1 cellular context compared by ENCODE assay signal in genomic region chr9:35746583-35746982, GRCh38.
TF ChIP-seq lines count a peak whose summit lies in the region.

No MANE protein-coding gene starts in this region.

TF ChIP-seq in HepG2, 621 proteins besides CTCF, POLR2A, EP300 and RAD21:
- peak; percentile 61 for TF ChIP-seq HNF4A (CRISPR knock-in tag; IDR thresholded peaks at IDR 0.05)
- no peak for TF ChIP-seq ZNF530 (CRISPR knock-in tag; IDR thresholded peaks at IDR 0.05; ENCODE audit: low read depth)
- TF ChIP-seq PRDM4 (CRISPR knock-in tag; IDR thresholded peaks at IDR 0.05; ENCODE audit: borderline replicate concordance), result no peak
- peak; percentile 44; the same call in 1 of the 2 replicates for TF ChIP-seq HDAC2 (CRISPR knock-in tag; IDR thresholded peaks at IDR 0.05)
- peak; percentile 89 for TF ChIP-seq SOX5 (CRISPR knock-in tag; IDR thresholded peaks at IDR 0.05; ENCODE audit: borderline replicate concordance)
- 0 out of 2 replicates have a peak, but pooled peaks have one; percentile 21 for TF ChIP-seq YEATS4 (CRISPR knock-in tag; IDR thresholded peaks at IDR 0.05; ENCODE audit: borderline replicate concordance)
- no peak for TF ChIP-seq ZNF558 (CRISPR knock-in tag; IDR thresholded peaks at IDR 0.05; ENCODE audit: borderline replicate concordance)
- no peak for TF ChIP-seq SOX6 (IDR thresholded peaks at IDR 0.05)
- peak; percentile 85; the same call in 1 of the 2 replicates for TF ChIP-seq SOX6 (CRISPR knock-in tag; IDR thresholded peaks at IDR 0.05)
- TF ChIP-seq MED8 (CRISPR knock-in tag; IDR thresholded peaks at IDR 0.05; ENCODE audit: insufficient replicate concordance), result no peak
- TF ChIP-seq SOX13 (IDR thresholded peaks at IDR 0.05), result peak; percentile 68; the same call in 1 of the 2 replicates
- peak in 1 of 2 experiments; percentile 91; a peak in 2 of 4 replicates for TF ChIP-seq SOX13 (CRISPR knock-in tag; conservative IDR thresholded peaks at IDR 0.05 in 1 of 2, IDR thresholded peaks at IDR 0.05 in 1 of 2)
- 0 out of 2 replicates have a peak, but pooled peaks have one; percentile 20 for TF ChIP-seq ZNF574 (CRISPR knock-in tag; IDR thresholded peaks at IDR 0.05)
- TF ChIP-seq KDM6A (CRISPR knock-in tag; IDR thresholded peaks at IDR 0.05; ENCODE audit: low read depth), result no peak
- TF ChIP-seq ARID4A (CRISPR knock-in tag; IDR thresholded peaks at IDR 0.05; ENCODE audit: borderline replicate concordance), result peak; percentile 26; the same call in 1 of the 2 replicates
- no peak for TF ChIP-seq ZNF318 (CRISPR knock-in tag; IDR thresholded peaks at IDR 0.05)
- no peak for TF ChIP-seq ARID3A (IDR thresholded peaks at IDR 0.05; ENCODE audit: low read depth, low read length)
- TF ChIP-seq FOSL2 (CRISPR knock-in tag; IDR thresholded peaks at IDR 0.05), result peak; percentile 41
- no peak for TF ChIP-seq RXRB (CRISPR knock-in tag; IDR thresholded peaks at IDR 0.05; ENCODE audit: borderline replicate concordance)
- TF ChIP-seq SAP130 (CRISPR knock-in tag; IDR thresholded peaks at IDR 0.05; ENCODE audit: low read depth), result peak; percentile 73
- TF ChIP-seq PITX1 (CRISPR knock-in tag; IDR thresholded peaks at IDR 0.05), result peak; percentile 20; the same call in 1 of the 2 replicates
- TF ChIP-seq FOXA3 (CRISPR knock-in tag; IDR thresholded peaks at IDR 0.05), result 0 out of 2 replicates have a peak, but pooled peaks have one; percentile 11
- TF ChIP-seq ZFX (CRISPR knock-in tag; IDR thresholded peaks at IDR 0.05; ENCODE audit: low read depth), result 0 out of 2 replicates have a peak, but pooled peaks have one; percentile 12
- 0 out of 2 replicates have a peak, but pooled peaks have one; percentile 25 for TF ChIP-seq IKZF5 (CRISPR knock-in tag; IDR thresholded peaks at IDR 0.05)
- TF ChIP-seq HNF4G (IDR thresholded peaks at IDR 0.05; ENCODE audit: borderline replicate concordance, low read depth, low read length), result peak; percentile 45
- TF ChIP-seq HNF4G (CRISPR knock-in tag; IDR thresholded peaks at IDR 0.05; ENCODE audit: borderline replicate concordance, low read depth), result no peak
